In genomic region chr11:123407124-123407995, GRCh38 we compare ENCODE assay signal across 8 cellular contexts. TPM values are rescaled to one million over a fixed set of nuclear protein-coding genes. Genes with fewer than 3 reads are reported as not detected.
A peak's percentile ranks its signal among the peaks of the same experiment; 100 is the strongest.
DNase-seq lines count a peak whose midpoint lies in the region; ATAC-seq and TF ChIP-seq lines count a peak whose summit lies in the region.

No MANE protein-coding gene starts in this region.

- H3K27ac Mint-ChIP-seq in activated CD8-positive, alpha-beta T cell treated with anti-CD3 and anti-CD28 coated beads, Interleukin-2, amount 10 ng/mL, durations not matched to agents 7 days and 5 days: no peak overlapping the region
- peak overlapping the region; percentile 71 to 74 for H3K27ac Mint-ChIP-seq in natural killer cell treated with Interleukin-12 subunit alpha and Interleukin-12 subunit beta and Interleukin-15 and Interleukin-18, amount 100 ng/mL, for 72 hours

- no peak for TF ChIP-seq POLR2A in testis (IDR thresholded peaks at IDR 0.05)

- CTCF ChIA-PET in activated CD8-positive, alpha-beta T cell treated with anti-CD3 and anti-CD28 coated beads, Interleukin-2, amount 10 ng/mL, durations not matched to agents 7 days and 5 days (lab: Charles Lee): interaction anchor here (0.5 to 7.6 kb wide), 70 partner anchors 10 to 306 kb away, joined by 3 to 374 read pairs (median 6); partner anchors contain the start of gene GRAMD1B

- H3K4me3 Mint-ChIP-seq in activated CD8-positive, alpha-beta T cell treated with anti-CD3 and anti-CD28 coated beads, Interleukin-2, amount 10 ng/mL, durations not matched to agents 7 days and 5 days: peak overlapping the region; percentile 65
- peak overlapping the region; percentile 60 for H3K4me3 Mint-ChIP-seq in natural killer cell treated with Interleukin-12 subunit alpha and Interleukin-12 subunit beta and Interleukin-15 and Interleukin-18, amount 100 ng/mL, for 72 hours

- peak; percentile 44 for ATAC-seq in HG03095 (IDR thresholded peaks at IDR 0.05; ENCODE audit: unreplicated experiment)
- peak; percentile 85 for ATAC-seq in activated CD8-positive, alpha-beta T cell treated with anti-CD3 and anti-CD28 coated beads, Interleukin-2, amount 10 ng/mL, durations not matched to agents 7 days and 5 days
- peak; percentile 54 to 56 for ATAC-seq in natural killer cell treated with Interleukin-12 subunit alpha and Interleukin-12 subunit beta and Interleukin-15 and Interleukin-18, amount 100 ng/mL, for 72 hours
- no peak for ATAC-seq in GM19455 (IDR thresholded peaks at IDR 0.05; ENCODE audit: unreplicated experiment)

- H3K4me3 ChIP-seq in testis: no peak overlapping the region

- no peaks in the 10 kb centered on the region for H3K9me3 Mint-ChIP-seq in activated CD8-positive, alpha-beta T cell treated with anti-CD3 and anti-CD28 coated beads, Interleukin-2, amount 10 ng/mL, durations not matched to agents 7 days and 5 days (ENCODE audit: insufficient read depth)
- no peaks in the 10 kb centered on the region for H3K9me3 Mint-ChIP-seq in natural killer cell treated with Interleukin-12 subunit alpha and Interleukin-12 subunit beta and Interleukin-15 and Interleukin-18, amount 100 ng/mL, for 72 hours

- POLR2A ChIA-PET in activated CD8-positive, alpha-beta T cell treated with anti-CD3 and anti-CD28 coated beads, Interleukin-2, amount 10 ng/mL, durations not matched to agents 7 days and 5 days (lab: Charles Lee): interaction anchor here (0.6 to 2.2 kb wide), 3 partner anchors 26 to 72 kb away, joined by 3 to 9 read pairs (median 6); no protein-coding TSS in a partner anchor

- no peaks in the 10 kb centered on the region for H3K36me3 Mint-ChIP-seq in activated CD8-positive, alpha-beta T cell treated with anti-CD3 and anti-CD28 coated beads, Interleukin-2, amount 10 ng/mL, durations not matched to agents 7 days and 5 days (ENCODE audit: low read depth)
- no peaks in the 10 kb centered on the region for H3K36me3 Mint-ChIP-seq in natural killer cell treated with Interleukin-12 subunit alpha and Interleukin-12 subunit beta and Interleukin-15 and Interleukin-18, amount 100 ng/mL, for 72 hours

- H3K4me1 ChIP-seq in testis: peaks cover 6% of the 10 kb centered on the region

- H3K27me3 Mint-ChIP-seq in activated CD8-positive, alpha-beta T cell treated with anti-CD3 and anti-CD28 coated beads, Interleukin-2, amount 10 ng/mL, durations not matched to agents 7 days and 5 days (ENCODE audit: low read depth): peaks cover 8% of the 10 kb centered on the region
- peaks cover 7 to 14% of the 10 kb centered on the region in 2 donors for H3K27me3 Mint-ChIP-seq in natural killer cell treated with Interleukin-12 subunit alpha and Interleukin-12 subunit beta and Interleukin-15 and Interleukin-18, amount 100 ng/mL, for 72 hours

- no peaks in the 10 kb centered on the region for H3K27me3 ChIP-seq in testis

- H3K27ac ChIP-seq in epithelial cell of prostate: no peak overlapping the region
- H3K27ac ChIP-seq in testis: no peak overlapping the region

- intact Hi-C loops in testis (cut with DNase I; ENCODE audit: low total_unique reads): loop anchor here (5.0 kb wide), 1 partner anchor 70 kb away; no protein-coding TSS in a partner anchor

- TF ChIP-seq CTCF in testis (IDR thresholded peaks at IDR 0.05): peak; percentile 56 to 63 (median 60)

- DNase-seq in GM03348 (ENCODE audit: low spot score): peak; percentile 64
- peak; percentile 96 for DNase-seq in NCI-H526 treated with DMSO at 0.1 percent for 48 hours (lab: John Stamatoyannopoulos, UW)
- DNase-seq in activated CD8-positive, alpha-beta T cell treated with anti-CD3 and anti-CD28 coated beads, Interleukin-2, amount 10 ng/mL, durations not matched to agents 7 days and 5 days: peak; percentile 77
- DNase-seq in epithelial cell of prostate (ENCODE audit: low read depth, low spot score): peak; percentile 20
- no peak for DNase-seq in natural killer cell treated with Interleukin-12 subunit alpha and Interleukin-12 subunit beta and Interleukin-15 and Interleukin-18, amount 100 ng/mL, for 72 hours (ENCODE audit: low spot score)
- peak; percentile 84 for DNase-seq in testis

- no peaks in the 10 kb centered on the region for H3K36me3 ChIP-seq in testis (ENCODE audit: low read depth, missing control alignments)

- 20 to 39% methylated on average over 7 of the region's 7 CpGs for WGBS in testis, 2 donors

- H3K4me1 Mint-ChIP-seq in activated CD8-positive, alpha-beta T cell treated with anti-CD3 and anti-CD28 coated beads, Interleukin-2, amount 10 ng/mL, durations not matched to agents 7 days and 5 days (ENCODE audit: low read depth): peaks cover 30% of the 10 kb centered on the region
- peaks cover 15 to 28% of the 10 kb centered on the region in 2 donors for H3K4me1 Mint-ChIP-seq in natural killer cell treated with Interleukin-12 subunit alpha and Interleukin-12 subunit beta and Interleukin-15 and Interleukin-18, amount 100 ng/mL, for 72 hours (ENCODE audit: low read depth in 2 of 2)

- H3K9me3 ChIP-seq in testis: no peaks in the 10 kb centered on the region

RNA-seq across cellular contexts. Expression of gene GRAMD1B, which starts 22.7 kb away (rescaled TPM):
- 10 to 100 TPM; 22.8 to 26.0 TPM for total RNA-seq in activated CD8-positive, alpha-beta T cell treated with anti-CD3 and anti-CD28 coated beads, Interleukin-2, amount 10 ng/mL, durations not matched to agents 7 days and 5 days
- total RNA-seq in natural killer cell treated with Interleukin-12 subunit alpha and Interleukin-12 subunit beta and Interleukin-15 and Interleukin-18, amount 100 ng/mL, for 72 hours: 100 to 1,000 TPM in 1 of 2 donors, 10 to 100 TPM in 1; 20.3 to 104 TPM
- 10 to 100 TPM; 48.1 to 78.9 TPM for total RNA-seq in testis
- polyA plus RNA-seq in testis (ENCODE audit: insufficient read depth, low read depth, low replicate concordance): 48.9 TPM
